1 cellular context compared by ENCODE assay signal in the genomic region with DNA sequence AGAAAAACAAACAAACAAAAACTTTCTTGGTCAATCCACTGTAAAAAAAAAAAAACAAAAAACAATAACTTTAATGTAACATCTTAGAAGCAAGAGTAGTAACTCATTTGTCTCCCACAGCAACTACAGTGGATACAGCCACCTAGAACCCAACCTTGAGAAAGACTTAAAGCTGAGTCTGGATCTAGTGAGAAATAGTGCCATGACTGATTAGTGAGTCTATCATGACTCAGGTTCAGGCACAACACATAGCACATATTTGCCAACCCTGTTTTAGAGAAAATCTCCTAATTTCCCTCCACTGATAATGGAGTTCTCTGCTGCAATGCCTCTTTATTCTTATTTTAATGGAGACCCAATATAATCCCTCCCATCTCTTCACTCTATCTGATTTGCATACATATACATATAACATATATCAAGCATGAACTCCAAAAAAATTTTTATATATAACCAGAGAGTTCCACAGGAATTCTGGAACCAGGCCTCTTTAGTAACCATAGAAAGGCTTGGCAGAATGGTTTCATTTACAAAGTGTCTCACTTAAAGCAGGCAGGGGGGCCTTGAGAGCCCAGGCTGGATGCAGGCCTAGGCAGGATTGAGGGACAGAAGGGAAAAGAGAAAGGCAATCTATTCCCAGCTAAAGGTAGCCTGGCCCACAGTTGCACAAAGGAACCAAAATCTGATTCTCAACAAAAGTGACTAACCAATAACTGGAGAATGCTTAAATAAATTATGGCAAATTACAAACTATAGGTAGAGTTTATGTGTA.
TF ChIP-seq lines count a peak whose summit lies in the region.

No MANE protein-coding gene starts in this region.

TF ChIP-seq in GM23338, 12 proteins besides CTCF, POLR2A, EP300 and RAD21 (continued from another document):
- TF ChIP-seq, protein P1, sequence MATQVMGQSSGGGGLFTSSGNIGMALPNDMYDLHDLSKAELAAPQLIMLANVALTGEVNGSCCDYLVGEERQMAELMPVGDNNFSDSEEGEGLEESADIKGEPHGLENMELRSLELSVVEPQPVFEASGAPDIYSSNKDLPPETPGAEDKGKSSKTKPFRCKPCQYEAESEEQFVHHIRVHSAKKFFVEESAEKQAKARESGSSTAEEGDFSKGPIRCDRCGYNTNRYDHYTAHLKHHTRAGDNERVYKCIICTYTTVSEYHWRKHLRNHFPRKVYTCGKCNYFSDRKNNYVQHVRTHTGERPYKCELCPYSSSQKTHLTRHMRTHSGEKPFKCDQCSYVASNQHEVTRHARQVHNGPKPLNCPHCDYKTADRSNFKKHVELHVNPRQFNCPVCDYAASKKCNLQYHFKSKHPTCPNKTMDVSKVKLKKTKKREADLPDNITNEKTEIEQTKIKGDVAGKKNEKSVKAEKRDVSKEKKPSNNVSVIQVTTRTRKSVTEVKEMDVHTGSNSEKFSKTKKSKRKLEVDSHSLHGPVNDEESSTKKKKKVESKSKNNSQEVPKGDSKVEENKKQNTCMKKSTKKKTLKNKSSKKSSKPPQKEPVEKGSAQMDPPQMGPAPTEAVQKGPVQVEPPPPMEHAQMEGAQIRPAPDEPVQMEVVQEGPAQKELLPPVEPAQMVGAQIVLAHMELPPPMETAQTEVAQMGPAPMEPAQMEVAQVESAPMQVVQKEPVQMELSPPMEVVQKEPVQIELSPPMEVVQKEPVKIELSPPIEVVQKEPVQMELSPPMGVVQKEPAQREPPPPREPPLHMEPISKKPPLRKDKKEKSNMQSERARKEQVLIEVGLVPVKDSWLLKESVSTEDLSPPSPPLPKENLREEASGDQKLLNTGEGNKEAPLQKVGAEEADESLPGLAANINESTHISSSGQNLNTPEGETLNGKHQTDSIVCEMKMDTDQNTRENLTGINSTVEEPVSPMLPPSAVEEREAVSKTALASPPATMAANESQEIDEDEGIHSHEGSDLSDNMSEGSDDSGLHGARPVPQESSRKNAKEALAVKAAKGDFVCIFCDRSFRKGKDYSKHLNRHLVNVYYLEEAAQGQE (IDR thresholded peaks at IDR 0.05; ENCODE audit: unreplicated experiment), result no peak
- TF ChIP-seq JUNB (IDR thresholded peaks at IDR 0.05; ENCODE audit: unreplicated experiment) (no peak), CREB1 (CRISPR knock-in tag; IDR thresholded peaks at IDR 0.05; ENCODE audit: low read depth) (no peak), ZNF331 (CRISPR knock-in tag; IDR thresholded peaks at IDR 0.05; ENCODE audit: low read depth) (no peak), EZH2 (IDR thresholded peaks at IDR 0.05; ENCODE audit: low read depth, unreplicated experiment) (no peak), POLR2AphosphoS5 (IDR thresholded peaks at IDR 0.05; ENCODE audit: low read depth) (no peak), STAT1 (IDR thresholded peaks at IDR 0.05; ENCODE audit: unreplicated experiment) (no peak), EZH2phosphoT487 (IDR thresholded peaks at IDR 0.05; ENCODE audit: unreplicated experiment) (no peak), ZNF114 (CRISPR knock-in tag; IDR thresholded peaks at IDR 0.05) (no peak), NANOG (IDR thresholded peaks at IDR 0.05; ENCODE audit: borderline replicate concordance) (no peak)
- TF ChIP-seq, protein P2, sequence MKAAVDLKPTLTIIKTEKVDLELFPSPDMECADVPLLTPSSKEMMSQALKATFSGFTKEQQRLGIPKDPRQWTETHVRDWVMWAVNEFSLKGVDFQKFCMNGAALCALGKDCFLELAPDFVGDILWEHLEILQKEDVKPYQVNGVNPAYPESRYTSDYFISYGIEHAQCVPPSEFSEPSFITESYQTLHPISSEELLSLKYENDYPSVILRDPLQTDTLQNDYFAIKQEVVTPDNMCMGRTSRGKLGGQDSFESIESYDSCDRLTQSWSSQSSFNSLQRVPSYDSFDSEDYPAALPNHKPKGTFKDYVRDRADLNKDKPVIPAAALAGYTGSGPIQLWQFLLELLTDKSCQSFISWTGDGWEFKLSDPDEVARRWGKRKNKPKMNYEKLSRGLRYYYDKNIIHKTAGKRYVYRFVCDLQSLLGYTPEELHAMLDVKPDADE (IDR thresholded peaks at IDR 0.05), result no peak
TF ChIP-seq in GM23338: peak in this region for 0.
